In the genomic region with DNA sequence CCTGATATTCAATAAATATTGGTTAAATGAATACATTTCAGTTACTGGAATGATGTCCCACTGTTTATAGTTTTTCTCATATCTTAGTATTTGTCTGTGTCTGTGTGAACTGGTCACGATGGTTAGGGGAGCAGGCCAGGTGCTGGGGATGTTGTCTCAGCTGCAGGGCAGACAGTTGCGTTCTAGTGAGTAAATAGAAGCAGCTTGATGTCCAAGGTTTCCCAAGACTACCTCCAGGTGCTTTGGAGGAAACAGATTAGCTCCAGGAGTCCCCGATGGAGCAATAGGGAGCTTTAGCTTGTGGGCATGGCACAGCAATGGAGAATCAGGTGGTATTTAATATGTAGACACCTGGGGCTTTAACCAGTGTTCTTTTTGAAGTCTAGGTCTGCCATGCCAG, we compare ENCODE assay signal across 1 cellular context.
A peak's percentile ranks its signal among the peaks of the same experiment; 100 is the strongest.
TF ChIP-seq lines count a peak whose summit lies in the region.

No MANE protein-coding gene starts in this region.

TF ChIP-seq in H1, 55 proteins besides CTCF, POLR2A, EP300 and RAD21:
- TF ChIP-seq TCF12 (IDR thresholded peaks at IDR 0.05; ENCODE audit: low read depth, low read length) (peak; percentile 80), GTF2F1 (IDR thresholded peaks at IDR 0.05; ENCODE audit: borderline replicate concordance, low read depth, low read length) (no peak)
